Comparison of ENCODE assay signal across 1 cellular context in the genomic region with DNA sequence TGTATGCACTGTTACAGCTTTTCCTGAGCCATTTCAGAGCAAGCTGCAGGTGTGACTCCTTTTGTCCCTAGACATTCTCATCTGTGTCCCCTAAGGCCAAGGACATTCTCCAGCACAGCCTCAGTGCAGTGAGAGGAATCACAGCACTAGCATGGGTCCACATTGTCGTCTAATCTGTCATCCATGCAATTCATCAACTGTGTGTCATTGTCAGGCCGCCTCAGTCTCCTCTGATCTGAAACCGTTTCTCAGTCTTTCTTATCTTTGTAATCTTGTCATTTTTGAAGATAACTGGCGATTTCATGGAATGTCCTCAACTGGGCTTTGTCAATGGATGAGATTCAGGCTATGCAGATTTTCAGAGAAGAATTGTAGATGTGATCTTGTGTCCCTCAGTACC.
A peak's percentile ranks its signal among the peaks of the same experiment; 100 is the strongest.
TF ChIP-seq lines count a peak whose summit lies in the region.
"Not testable (repeated sequence)": the region's sequence is repeated elsewhere in the genome, so short reads cannot be mapped to it uniquely, and the experiment has no call there.

No MANE protein-coding gene starts in this region.

TF ChIP-seq in HepG2, 621 proteins besides CTCF, POLR2A, EP300 and RAD21:
- TF ChIP-seq, protein P1, sequence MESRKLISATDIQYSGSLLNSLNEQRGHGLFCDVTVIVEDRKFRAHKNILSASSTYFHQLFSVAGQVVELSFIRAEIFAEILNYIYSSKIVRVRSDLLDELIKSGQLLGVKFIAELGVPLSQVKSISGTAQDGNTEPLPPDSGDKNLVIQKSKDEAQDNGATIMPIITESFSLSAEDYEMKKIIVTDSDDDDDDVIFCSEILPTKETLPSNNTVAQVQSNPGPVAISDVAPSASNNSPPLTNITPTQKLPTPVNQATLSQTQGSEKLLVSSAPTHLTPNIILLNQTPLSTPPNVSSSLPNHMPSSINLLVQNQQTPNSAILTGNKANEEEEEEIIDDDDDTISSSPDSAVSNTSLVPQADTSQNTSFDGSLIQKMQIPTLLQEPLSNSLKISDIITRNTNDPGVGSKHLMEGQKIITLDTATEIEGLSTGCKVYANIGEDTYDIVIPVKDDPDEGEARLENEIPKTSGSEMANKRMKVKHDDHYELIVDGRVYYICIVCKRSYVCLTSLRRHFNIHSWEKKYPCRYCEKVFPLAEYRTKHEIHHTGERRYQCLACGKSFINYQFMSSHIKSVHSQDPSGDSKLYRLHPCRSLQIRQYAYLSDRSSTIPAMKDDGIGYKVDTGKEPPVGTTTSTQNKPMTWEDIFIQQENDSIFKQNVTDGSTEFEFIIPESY (CRISPR knock-in tag; IDR thresholded peaks at IDR 0.05) = 0 out of 2 replicates have a peak, but pooled peaks have one; percentile 32
- TF ChIP-seq, protein P2, sequence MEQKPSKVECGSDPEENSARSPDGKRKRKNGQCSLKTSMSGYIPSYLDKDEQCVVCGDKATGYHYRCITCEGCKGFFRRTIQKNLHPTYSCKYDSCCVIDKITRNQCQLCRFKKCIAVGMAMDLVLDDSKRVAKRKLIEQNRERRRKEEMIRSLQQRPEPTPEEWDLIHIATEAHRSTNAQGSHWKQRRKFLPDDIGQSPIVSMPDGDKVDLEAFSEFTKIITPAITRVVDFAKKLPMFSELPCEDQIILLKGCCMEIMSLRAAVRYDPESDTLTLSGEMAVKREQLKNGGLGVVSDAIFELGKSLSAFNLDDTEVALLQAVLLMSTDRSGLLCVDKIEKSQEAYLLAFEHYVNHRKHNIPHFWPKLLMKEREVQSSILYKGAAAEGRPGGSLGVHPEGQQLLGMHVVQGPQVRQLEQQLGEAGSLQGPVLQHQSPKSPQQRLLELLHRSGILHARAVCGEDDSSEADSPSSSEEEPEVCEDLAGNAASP (CRISPR knock-in tag; IDR thresholded peaks at IDR 0.05; ENCODE audit: borderline replicate concordance) = 0 out of 2 replicates have a peak, but pooled peaks have one; percentile 44
- TF ChIP-seq SAP130 (CRISPR knock-in tag; IDR thresholded peaks at IDR 0.05; ENCODE audit: low read depth) (peak; percentile 20; the same call in 1 of the 2 replicates), SOX13 (CRISPR knock-in tag; conservative IDR thresholded peaks at IDR 0.05 in 1 of 2, IDR thresholded peaks at IDR 0.05 in 1 of 2) (peak in 1 of 2 experiments; percentile 38; a peak in 1 of 4 replicates)
- not testable (repeated sequence) for TF ChIP-seq SOX13 (IDR thresholded peaks at IDR 0.05)
